ENCODE assay signal across 7 cellular contexts in the genomic region with DNA sequence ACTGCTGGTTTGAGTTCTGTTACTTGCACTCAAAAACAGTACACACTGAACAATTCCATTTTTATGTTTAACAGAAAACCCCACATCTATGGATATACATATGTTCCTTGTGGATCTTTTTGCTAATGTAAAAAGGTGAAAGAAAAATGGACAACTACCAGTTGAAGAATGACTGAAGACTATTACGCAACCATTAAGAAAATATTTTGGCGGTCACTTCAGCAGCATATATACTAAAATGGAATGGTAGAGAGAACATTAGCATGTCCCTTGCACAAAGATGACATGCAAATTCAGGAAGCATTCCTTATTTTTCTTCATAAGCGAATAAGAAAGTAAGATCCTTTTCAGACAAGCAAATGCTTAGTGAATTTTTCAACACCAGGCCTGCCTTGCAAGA.
"Had no signal": no experiment of that assay in that cellular context is flagged by ENCODE, and none has a peak within 500 bp of the region (broad histone marks: within the 10 kb centered on the region; RNA-seq: fewer than 3 reads in every experiment).

No MANE protein-coding gene starts in this region.

- ATAC-seq: GM23338, HCT116 had no signal

- H3K4me2 ChIP-seq: GM23338 had no signal

- H3K4me1 ChIP-seq: HAP-1 had no signal

- H3K9me3 ChIP-seq: HAP-1 had no signal

- H3K36me3 ChIP-seq: HAP-1 had no signal

- H3K4me3 ChIP-seq: GM23338, HAP-1 had no signal

- DNase-seq: H7, HFFc6, KG1 had no signal

- H2AFZ ChIP-seq: GM23338 had no signal

- H3K27ac ChIP-seq: HL-60 had no signal
